In the genomic region with DNA sequence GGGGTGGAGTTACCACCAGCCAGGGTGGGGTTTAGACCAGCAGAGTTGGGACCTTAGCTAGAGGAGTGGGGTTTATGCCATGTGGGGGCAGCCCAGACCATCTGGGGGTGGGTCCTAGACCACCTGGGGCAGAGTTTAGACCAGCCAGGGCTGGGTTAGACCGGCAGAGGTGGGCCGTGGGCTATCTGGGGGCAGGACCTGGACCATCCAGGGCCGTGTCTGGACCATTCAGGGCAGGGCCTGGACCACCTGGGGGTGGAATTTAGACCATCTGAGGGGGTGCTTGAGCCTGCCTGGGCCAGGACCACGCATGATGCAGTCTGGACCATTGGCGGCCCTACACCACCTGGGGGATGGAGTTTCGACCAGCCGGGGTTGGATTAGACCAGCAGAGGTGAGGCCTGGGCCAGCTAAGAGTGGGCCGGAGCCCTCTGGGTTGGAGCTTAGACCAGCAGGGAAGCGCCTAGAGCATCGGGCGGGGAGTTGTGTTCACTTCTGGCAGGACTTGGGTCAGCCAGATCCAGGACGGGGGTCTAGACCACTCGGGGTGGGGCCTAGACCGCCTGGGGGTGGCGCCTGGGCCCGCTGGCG, we compare ENCODE assay signal across 1 cellular context.
TF ChIP-seq lines count a peak whose summit lies in the region.

No MANE protein-coding gene starts in this region.

TF ChIP-seq in A549, 52 proteins besides CTCF, POLR2A, EP300 and RAD21 (continued from another document):
- TF ChIP-seq, protein P1, sequence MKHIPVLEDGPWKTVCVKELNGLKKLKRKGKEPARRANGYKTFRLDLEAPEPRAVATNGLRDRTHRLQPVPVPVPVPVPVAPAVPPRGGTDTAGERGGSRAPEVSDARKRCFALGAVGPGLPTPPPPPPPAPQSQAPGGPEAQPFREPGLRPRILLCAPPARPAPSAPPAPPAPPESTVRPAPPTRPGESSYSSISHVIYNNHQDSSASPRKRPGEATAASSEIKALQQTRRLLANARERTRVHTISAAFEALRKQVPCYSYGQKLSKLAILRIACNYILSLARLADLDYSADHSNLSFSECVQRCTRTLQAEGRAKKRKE (CRISPR knock-in tag; IDR thresholded peaks at IDR 0.05; ENCODE audit: low read depth), result peak; percentile 34; the same call in 1 of the 2 replicates
- TF ChIP-seq KDM5A (IDR thresholded peaks at IDR 0.05) (no peak), RNF2 (IDR thresholded peaks at IDR 0.05; ENCODE audit: borderline replicate concordance, low read depth) (no peak), CEBPB (IDR thresholded peaks at IDR 0.05) (no peak), HOXB13 (CRISPR knock-in tag; IDR thresholded peaks at IDR 0.05; ENCODE audit: low read depth) (no peak), EHF (CRISPR knock-in tag; IDR thresholded peaks at IDR 0.05) (no peak), ESRRA (IDR thresholded peaks at IDR 0.05; ENCODE audit: borderline replicate concordance, low read length) (no peak), PHF8 (IDR thresholded peaks at IDR 0.05; ENCODE audit: borderline replicate concordance, low read depth) (no peak; the same call in 1 of the 2 replicates), MAZ (IDR thresholded peaks at IDR 0.05; ENCODE audit: borderline replicate concordance, low read depth, low read length) (no peak), MYC (IDR thresholded peaks at IDR 0.05; ENCODE audit: borderline replicate concordance, low read length) (no peak), TFCP2L1 (CRISPR knock-in tag; IDR thresholded peaks at IDR 0.05) (peak; percentile 86; the same call in 1 of the 2 replicates), HOXA7 (CRISPR knock-in tag; IDR thresholded peaks at IDR 0.05) (peak; percentile 52; the same call in 1 of the 2 replicates)
- TF ChIP-seq, protein P2, sequence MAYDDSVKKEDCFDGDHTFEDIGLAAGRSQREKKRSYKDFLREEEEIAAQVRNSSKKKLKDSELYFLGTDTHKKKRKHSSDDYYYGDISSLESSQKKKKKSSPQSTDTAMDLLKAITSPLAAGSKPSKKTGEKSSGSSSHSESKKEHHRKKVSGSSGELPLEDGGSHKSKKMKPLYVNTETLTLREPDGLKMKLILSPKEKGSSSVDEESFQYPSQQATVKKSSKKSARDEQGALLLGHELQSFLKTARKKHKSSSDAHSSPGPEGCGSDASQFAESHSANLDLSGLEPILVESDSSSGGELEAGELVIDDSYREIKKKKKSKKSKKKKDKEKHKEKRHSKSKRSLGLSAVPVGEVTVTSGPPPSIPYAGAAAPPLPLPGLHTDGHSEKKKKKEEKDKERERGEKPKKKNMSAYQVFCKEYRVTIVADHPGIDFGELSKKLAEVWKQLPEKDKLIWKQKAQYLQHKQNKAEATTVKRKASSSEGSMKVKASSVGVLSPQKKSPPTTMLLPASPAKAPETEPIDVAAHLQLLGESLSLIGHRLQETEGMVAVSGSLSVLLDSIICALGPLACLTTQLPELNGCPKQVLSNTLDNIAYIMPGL (CRISPR knock-in tag; IDR thresholded peaks at IDR 0.05; ENCODE audit: borderline replicate concordance), result peak; percentile 74; the same call in 1 of the 2 replicates
- TF ChIP-seq, protein P3, sequence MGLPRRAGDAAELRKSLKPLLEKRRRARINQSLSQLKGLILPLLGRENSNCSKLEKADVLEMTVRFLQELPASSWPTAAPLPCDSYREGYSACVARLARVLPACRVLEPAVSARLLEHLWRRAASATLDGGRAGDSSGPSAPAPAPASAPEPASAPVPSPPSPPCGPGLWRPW (IDR thresholded peaks at IDR 0.05), result no peak
- TF ChIP-seq, protein P4, sequence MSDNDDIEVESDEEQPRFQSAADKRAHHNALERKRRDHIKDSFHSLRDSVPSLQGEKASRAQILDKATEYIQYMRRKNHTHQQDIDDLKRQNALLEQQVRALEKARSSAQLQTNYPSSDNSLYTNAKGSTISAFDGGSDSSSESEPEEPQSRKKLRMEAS (IDR thresholded peaks at IDR 0.05), result no peak
